In genomic region chr1:84687703-84688460, GRCh38 we compare ENCODE assay signal across 14 cellular contexts. TPM values are rescaled to one million over a fixed set of nuclear protein-coding genes. Genes with fewer than 3 reads are reported as not detected.
A peak's percentile ranks its signal among the peaks of the same experiment; 100 is the strongest.
DNase-seq lines count a peak whose midpoint lies in the region; ATAC-seq and TF ChIP-seq lines count a peak whose summit lies in the region.
"Had no signal": no experiment of that assay in that cellular context is flagged by ENCODE, and none has a peak within 500 bp of the region (broad histone marks: within the 10 kb centered on the region; RNA-seq: fewer than 3 reads in every experiment).

No MANE protein-coding gene starts in this region.

- H2AFZ ChIP-seq in OCI-LY7 (ENCODE audit: low read length) = no peak overlapping the region

- DNase-seq in AG04449 (ENCODE audit: low read depth, low spot score) (peak; percentile 53), GM03348 (ENCODE audit: low spot score) (peak; percentile 26), OCI-LY7 (ENCODE audit: low spot score) (peak; percentile 19), fibroblast of villous mesenchyme (ENCODE audit: low read depth) (peak; percentile 60), lower lobe of right lung (no peak)
- DNase-seq: activated CD8-positive, alpha-beta memory T cell treated with anti-CD3 and anti-CD28 coated beads, Interleukin-2, amount 50 U/mL, for 48 hours; aorta; effector CD8-positive, alpha-beta T cell; NCI-H446; stimulated activated CD4-positive, alpha-beta T cell treated with anti-CD3 and anti-CD28 coated beads, Interleukin-2, amount 100 ng/mL, for 48 hours had no signal

- peak overlapping the region; percentile 95 for H3K4me2 ChIP-seq in OCI-LY7 (ENCODE audit: low read length)

- H3K27ac ChIP-seq in OCI-LY7 (ENCODE audit: low read depth, low read length, poor library complexity, severe bottlenecking) = no peak overlapping the region
- no peak overlapping the region for H3K27ac ChIP-seq in lower lobe of right lung

- intact Hi-C loops in OCI-LY7 (cut with micrococcal nuclease; ENCODE audit: unreplicated experiment) (loop anchor here (10.0 kb wide), 1 partner anchor 923 kb away; no protein-coding TSS in a partner anchor), lower lobe of right lung (cut with DNase I) (no loop called here)

- H3K9me3 ChIP-seq in OCI-LY7 (ENCODE audit: low read length) = no peaks in the 10 kb centered on the region
- no peaks in the 10 kb centered on the region for H3K9me3 ChIP-seq in lower lobe of right lung
- H3K9me3 ChIP-seq: prostate gland had no signal

- POLR2A ChIA-PET in AG04449 (lab: Yijun Ruan, JAX) = interaction anchor here (0.6 to 1.0 kb wide), 2 partner anchors 10 to 182 kb away, joined by 3 read pairs; partner anchors contain the start of genes GNG5 and SPATA1
- POLR2A ChIA-PET in OCI-LY7 (lab: Charles Lee) = interaction anchor here (1.2 to 2.5 kb wide), 5 partner anchors 10 to 182 kb away, joined by 3 to 6 read pairs (median 4); partner anchors contain the start of genes GNG5 and SPATA1

- no peaks in the 10 kb centered on the region for H3K9me2 ChIP-seq in OCI-LY7 (ENCODE audit: insufficient read depth, low read length)

- ATAC-seq in HG03442 (IDR thresholded peaks at IDR 0.05; ENCODE audit: unreplicated experiment) (no peak), lower lobe of right lung (no peak), GM18868 (IDR thresholded peaks at IDR 0.05; ENCODE audit: unreplicated experiment) (no peak), GM19452 (IDR thresholded peaks at IDR 0.05; ENCODE audit: unreplicated experiment) (no peak)

- peaks cover 80% of the 10 kb centered on the region for H3K79me2 ChIP-seq in OCI-LY7 (ENCODE audit: insufficient read depth, low read depth, low read length)

- CTCF ChIA-PET in AG04449 (lab: Yijun Ruan, JAX) = interaction anchor here (0.7 to 2.6 kb wide), 6 partner anchors 9 to 253 kb away, joined by 3 to 14 read pairs (median 4); no protein-coding TSS in a partner anchor
- CTCF ChIA-PET in OCI-LY7 (lab: Charles Lee; ENCODE audit: unreplicated experiment) = no interaction called here

- peaks cover 25% of the 10 kb centered on the region; the same call in 1 of the 2 replicates for H4K20me1 ChIP-seq in OCI-LY7 (ENCODE audit: insufficient read depth, low read length)

- H3K4me3 ChIP-seq in AG04449 (ENCODE audit: low read depth, low read length) = no peak overlapping the region
- H3K4me3 ChIP-seq in OCI-LY7 (ENCODE audit: low read depth, low read length, poor library complexity, severe bottlenecking) = peak overlapping the region; percentile 84
- H3K4me3 ChIP-seq in fibroblast of villous mesenchyme (ENCODE audit: low read depth, low read length) = no peak overlapping the region
- H3K4me3 ChIP-seq in lower lobe of right lung = no peak overlapping the region
- H3K4me3 ChIP-seq: prostate gland had no signal

- no peak for TF ChIP-seq CTCF in AG04449 (IDR thresholded peaks at IDR 0.05; ENCODE audit: insufficient read depth, low read length, missing control alignments)
- no peak for TF ChIP-seq CTCF in OCI-LY7 (conservative IDR thresholded peaks at IDR 0.05; ENCODE audit: low read length)
- TF ChIP-seq CTCF in fibroblast of villous mesenchyme (IDR thresholded peaks at IDR 0.05; ENCODE audit: insufficient read depth, low read depth, low read length) = no peak
- TF ChIP-seq CTCF in lower lobe of right lung (IDR thresholded peaks at IDR 0.05) = no peak

- H3K36me3 ChIP-seq in OCI-LY7 (ENCODE audit: insufficient read depth, low read length) (peaks cover 17% of the 10 kb centered on the region), lower lobe of right lung (no peaks in the 10 kb centered on the region)
- H3K36me3 ChIP-seq: prostate gland had no signal

- no peaks in the 10 kb centered on the region for H3K27me3 ChIP-seq in lower lobe of right lung (ENCODE audit: low read depth)

- H3K4me1 ChIP-seq in OCI-LY7 (ENCODE audit: insufficient read depth, low read length, poor library complexity, severe bottlenecking) = peaks cover 45% of the 10 kb centered on the region
- H3K4me1 ChIP-seq in lower lobe of right lung = peaks cover 20% of the 10 kb centered on the region
- H3K4me1 ChIP-seq: prostate gland had no signal

- no TSS peak for BruUV-seq in OCI-LY7 (replicated peaks; lab: Mats Ljungman, UMichigan)

RNA-seq across cellular contexts. Expression of gene SSX2IP, which starts 2.4 kb away (rescaled TPM):
- total RNA-seq in OCI-LY7 (2014; rRNA removed; shearing (Covaris generic)) = 24.1 and 29.9 TPM in 2 replicates
- total RNA-seq in OCI-LY7 (2022) (24.4 and 28.1 TPM in 2 replicates), fibroblast of villous mesenchyme (13.4 and 13.5 TPM in 2 replicates), lower lobe of right lung (5.8 TPM)
